1 cellular context compared by ENCODE assay signal in genomic region chr1:150293433-150294253, GRCh38.
A peak's percentile ranks its signal among the peaks of the same experiment; 100 is the strongest.
TF ChIP-seq lines count a peak whose summit lies in the region.

TSS of gene MRPS21 (plus strand) at chr1:150293861. CDS start at chr1:150294367, 506 bp downstream.

TF ChIP-seq in HepG2, 621 proteins besides CTCF, POLR2A, EP300 and RAD21 (continued from another document and continues in another):
- TF ChIP-seq THAP9 (CRISPR knock-in tag; IDR thresholded peaks at IDR 0.05; ENCODE audit: borderline replicate concordance), result peak; percentile 84; the same call in 1 of the 2 replicates
- no peak for TF ChIP-seq ZNF761 (CRISPR knock-in tag; conservative IDR thresholded peaks at IDR 0.05)
- no peak for TF ChIP-seq NFYC (CRISPR knock-in tag; IDR thresholded peaks at IDR 0.05)
- TF ChIP-seq FOXO1 (CRISPR knock-in tag; IDR thresholded peaks at IDR 0.05), result peak; percentile 74
- no peak for TF ChIP-seq PBX2 (CRISPR knock-in tag; IDR thresholded peaks at IDR 0.05)
- no peak; the same call in 1 of the 2 replicates for TF ChIP-seq KLF11 (CRISPR knock-in tag; IDR thresholded peaks at IDR 0.05)
- peak; percentile 70 for TF ChIP-seq FOXA3 (CRISPR knock-in tag; IDR thresholded peaks at IDR 0.05)
- no peak for TF ChIP-seq PHF21A (CRISPR knock-in tag; IDR thresholded peaks at IDR 0.05)
- TF ChIP-seq HIC2 (CRISPR knock-in tag; IDR thresholded peaks at IDR 0.05; ENCODE audit: low read depth), result no peak
- TF ChIP-seq ZNF362 (CRISPR knock-in tag; IDR thresholded peaks at IDR 0.05; ENCODE audit: borderline replicate concordance), result no peak
- TF ChIP-seq ASH2L (IDR thresholded peaks at IDR 0.05; ENCODE audit: insufficient read length, low read depth, low read length), result peak; percentile 66
- TF ChIP-seq YY1 (IDR thresholded peaks at IDR 0.05; ENCODE audit: insufficient read depth, insufficient replicate concordance, low read depth, low read length), result no peak
- TF ChIP-seq TAF1 (CRISPR knock-in tag; IDR thresholded peaks at IDR 0.05), result peak; percentile 86
- no peak for TF ChIP-seq ZNF629 (CRISPR knock-in tag; conservative IDR thresholded peaks at IDR 0.05)
- no peak for TF ChIP-seq HMG20B (CRISPR knock-in tag; conservative IDR thresholded peaks at IDR 0.05)
- TF ChIP-seq ZNF337 (CRISPR knock-in tag; IDR thresholded peaks at IDR 0.05; ENCODE audit: borderline replicate concordance, low read depth), result no peak
- no peak for TF ChIP-seq ZNF652 (CRISPR knock-in tag; IDR thresholded peaks at IDR 0.05; ENCODE audit: borderline replicate concordance, low read depth)
- peak; percentile 93 for TF ChIP-seq ZNF687 (CRISPR knock-in tag; IDR thresholded peaks at IDR 0.05)
- TF ChIP-seq SOX13 (IDR thresholded peaks at IDR 0.05), result no peak
- TF ChIP-seq SOX13 (CRISPR knock-in tag; conservative IDR thresholded peaks at IDR 0.05 in 1 of 2, IDR thresholded peaks at IDR 0.05 in 1 of 2), result no peak
- TF ChIP-seq ZNF546 (CRISPR knock-in tag; conservative IDR thresholded peaks at IDR 0.05), result no peak
- TF ChIP-seq HES4 (CRISPR knock-in tag; IDR thresholded peaks at IDR 0.05; ENCODE audit: borderline replicate concordance), result no peak
- no peak for TF ChIP-seq ZNF879 (CRISPR knock-in tag; IDR thresholded peaks at IDR 0.05)
- no peak for TF ChIP-seq ZNF207 (IDR thresholded peaks at IDR 0.05; ENCODE audit: borderline replicate concordance)
- peak; percentile 94 for TF ChIP-seq KMT2B (CRISPR knock-in tag; IDR thresholded peaks at IDR 0.05)
- TF ChIP-seq ZNF550 (CRISPR knock-in tag; IDR thresholded peaks at IDR 0.05; ENCODE audit: borderline replicate concordance), result no peak
- TF ChIP-seq ARID5B (CRISPR knock-in tag; IDR thresholded peaks at IDR 0.05), result peak; percentile 43
- no peak for TF ChIP-seq DMTF1 (CRISPR knock-in tag; IDR thresholded peaks at IDR 0.05)
- no peak for TF ChIP-seq ZNF253 (CRISPR knock-in tag; IDR thresholded peaks at IDR 0.05; ENCODE audit: borderline replicate concordance)
- peak; percentile 72; the same call in 1 of the 2 replicates for TF ChIP-seq WIZ (CRISPR knock-in tag; IDR thresholded peaks at IDR 0.05)
- TF ChIP-seq ZNF530 (CRISPR knock-in tag; IDR thresholded peaks at IDR 0.05; ENCODE audit: low read depth), result no peak; the same call in 1 of the 2 replicates
- TF ChIP-seq ZNF562 (CRISPR knock-in tag; IDR thresholded peaks at IDR 0.05; ENCODE audit: borderline replicate concordance), result no peak
- TF ChIP-seq MXD1 (CRISPR knock-in tag; IDR thresholded peaks at IDR 0.05), result peak; percentile 32; the same call in 1 of the 2 replicates
- no peak; the same call in none of the 2 replicates for TF ChIP-seq ZSCAN21 (CRISPR knock-in tag; IDR thresholded peaks at IDR 0.05; ENCODE audit: borderline replicate concordance)
- TF ChIP-seq ZSCAN22 (CRISPR knock-in tag; IDR thresholded peaks at IDR 0.05), result no peak
- TF ChIP-seq ELF4 (CRISPR knock-in tag; IDR thresholded peaks at IDR 0.05; ENCODE audit: borderline replicate concordance), result no peak
- no peak for TF ChIP-seq ZNF678 (CRISPR knock-in tag; IDR thresholded peaks at IDR 0.05)
- TF ChIP-seq ZNF704 (CRISPR knock-in tag; IDR thresholded peaks at IDR 0.05; ENCODE audit: borderline replicate concordance), result peak; percentile 83; the same call in 1 of the 2 replicates
- no peak for TF ChIP-seq ZNF33A (CRISPR knock-in tag; IDR thresholded peaks at IDR 0.05; ENCODE audit: borderline replicate concordance)
- TF ChIP-seq SOX5 (CRISPR knock-in tag; IDR thresholded peaks at IDR 0.05; ENCODE audit: borderline replicate concordance), result no peak
- no peak for TF ChIP-seq ZEB1 (IDR thresholded peaks at IDR 0.05; ENCODE audit: insufficient replicate concordance, low read depth)
- TF ChIP-seq DDIT3 (CRISPR knock-in tag; IDR thresholded peaks at IDR 0.05), result no peak
- peak; percentile 80 for TF ChIP-seq ZSCAN31 (CRISPR knock-in tag; IDR thresholded peaks at IDR 0.05; ENCODE audit: low read depth)
- TF ChIP-seq HNRNPUL1 (IDR thresholded peaks at IDR 0.05; ENCODE audit: low read depth, low read length), result no peak
- TF ChIP-seq ZNF383 (CRISPR knock-in tag; IDR thresholded peaks at IDR 0.05; ENCODE audit: borderline replicate concordance), result no peak
- TF ChIP-seq NBN (conservative IDR thresholded peaks at IDR 0.05), result no peak
